In genomic region chr17:44947461-44948314, GRCh38 we compare ENCODE assay signal across 1 cellular context.
TF ChIP-seq lines count a peak whose summit lies in the region.

KIF18B (minus strand) TSS chr17:44947773; CDS start chr17:44936344, 11,429 bp downstream.

TF ChIP-seq in H1, 55 proteins besides CTCF, POLR2A, EP300 and RAD21:
- TF ChIP-seq SIN3A (conservative IDR thresholded peaks at IDR 0.05 in 1 of 2, IDR thresholded peaks at IDR 0.05 in 1 of 2; ENCODE audit: low read depth in 1 of 2, low read length in 2 of 2), result peak in 1 of 2 experiments; percentile 95; a peak in 2 of 4 replicates
- 0 out of 2 replicates have a peak, but pooled peaks have one; percentile 5 for TF ChIP-seq USF2 (IDR thresholded peaks at IDR 0.05; ENCODE audit: low read length)
- 0 out of 2 replicates have a peak, but pooled peaks have one; percentile 69 for TF ChIP-seq RBBP5 (IDR thresholded peaks at IDR 0.05; ENCODE audit: borderline replicate concordance, low read depth, low read length)
- TF ChIP-seq KDM4A (IDR thresholded peaks at IDR 0.05; ENCODE audit: low read depth, low read length, severe bottlenecking), result peak; percentile 60
- TF ChIP-seq HDAC2 (IDR thresholded peaks at IDR 0.05; ENCODE audit: borderline replicate concordance in 1 of 2, low read depth in 2 of 2, low read length in 2 of 2), result peak in 1 of 2 experiments; percentile 97; a peak in 2 of 4 replicates
- peak; percentile 70 for TF ChIP-seq TAF1 (IDR thresholded peaks at IDR 0.05; ENCODE audit: low read depth, low read length)
- no peak for TF ChIP-seq TEAD4 (IDR thresholded peaks at IDR 0.05; ENCODE audit: low read depth, low read length)
- TF ChIP-seq SP1 (IDR thresholded peaks at IDR 0.05; ENCODE audit: low read depth, low read length), result peak; percentile 63; the same call in 1 of the 2 replicates
- peak; percentile 86 for TF ChIP-seq CHD2 (IDR thresholded peaks at IDR 0.05; ENCODE audit: low read length)
- TF ChIP-seq PHF8 (conservative IDR thresholded peaks at IDR 0.05; ENCODE audit: low read depth, low read length), result peak; percentile 80
- peak; percentile 58 for TF ChIP-seq E2F6 (IDR thresholded peaks at IDR 0.05)
- peak; percentile 65; the same call in 1 of the 2 replicates for TF ChIP-seq TBP (IDR thresholded peaks at IDR 0.05; ENCODE audit: low read depth, low read length)
- TF ChIP-seq KDM5A (IDR thresholded peaks at IDR 0.05; ENCODE audit: low read length), result peak; percentile 49; the same call in 1 of the 2 replicates
- peak; percentile 61 for TF ChIP-seq SAP30 (IDR thresholded peaks at IDR 0.05; ENCODE audit: insufficient read depth, insufficient replicate concordance, low read length)
- peak; percentile 89 for TF ChIP-seq ASH2L (IDR thresholded peaks at IDR 0.05; ENCODE audit: low read length)
- TF ChIP-seq MAX (IDR thresholded peaks at IDR 0.05), result peak; percentile 40
- peak; percentile 66; the same call in 1 of the 2 replicates for TF ChIP-seq CEBPB (IDR thresholded peaks at IDR 0.05; ENCODE audit: low read depth, low read length)
- no peak for TF ChIP-seq NRF1 (IDR thresholded peaks at IDR 0.05; ENCODE audit: low read depth, low read length)
- no peak; the same call in 1 of the 2 replicates for TF ChIP-seq CREB1 (IDR thresholded peaks at IDR 0.05)
- TF ChIP-seq SP2 (IDR thresholded peaks at IDR 0.05; ENCODE audit: low read length), result no peak
- TF ChIP-seq GABPA (IDR thresholded peaks at IDR 0.05; ENCODE audit: borderline replicate concordance, insufficient read depth, low read length), result peak; percentile 64; the same call in 1 of the 2 replicates
